Comparison of ENCODE assay signal across 12 cellular contexts in the genomic region with DNA sequence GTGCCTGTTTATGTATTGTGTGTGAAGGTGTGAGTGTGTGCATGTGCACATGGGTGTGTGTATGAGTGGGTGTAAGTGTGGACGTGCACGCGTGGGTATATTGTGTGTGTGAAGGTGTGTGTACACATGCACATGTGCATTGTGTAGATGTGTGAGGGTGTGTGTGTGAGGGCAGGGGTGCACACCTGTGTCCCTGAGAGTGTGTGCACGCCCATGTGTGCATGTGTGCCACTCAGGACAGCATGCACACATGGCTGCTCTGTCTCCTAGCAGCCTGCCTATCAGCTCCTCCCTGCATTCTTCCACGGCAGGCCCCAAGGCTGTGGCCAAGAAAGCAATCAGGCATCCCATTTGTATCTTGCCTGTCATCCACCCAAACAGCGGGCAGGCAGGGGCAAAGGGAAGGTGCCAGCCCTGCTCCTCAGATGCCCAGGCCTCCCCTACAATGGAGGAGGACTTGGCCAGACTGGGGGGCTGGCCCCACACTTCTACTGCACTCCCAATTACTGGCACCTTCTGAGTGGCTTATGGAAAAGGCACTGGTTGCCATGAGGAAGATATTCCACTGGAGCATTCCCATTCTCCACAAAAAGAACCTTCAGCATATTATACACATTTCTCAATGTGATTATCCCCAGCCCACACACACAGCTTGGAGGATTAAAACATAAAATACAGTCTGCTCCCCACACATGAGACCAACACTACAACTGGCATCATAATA.
A peak's percentile ranks its signal among the peaks of the same experiment; 100 is the strongest.
DNase-seq lines count a peak whose midpoint lies in the region; ATAC-seq and TF ChIP-seq lines count a peak whose summit lies in the region.
"Had no signal": no experiment of that assay in that cellular context is flagged by ENCODE, and none has a peak within 500 bp of the region (broad histone marks: within the 10 kb centered on the region; RNA-seq: fewer than 3 reads in every experiment).

No MANE protein-coding gene starts in this region.

- peaks cover 11% of the 10 kb centered on the region for H3K9me3 Mint-ChIP-seq in nephron progenitor cell

- no peak overlapping the region for H3K14ac ChIP-seq in trophoblast cell (ENCODE audit: low read length)

- no TSS peak for BruUV-seq in A673 (replicated peaks; lab: Mats Ljungman, UMichigan)

- H3K27me3 Mint-ChIP-seq in nephron progenitor cell (ENCODE audit: low read depth, poor library complexity) = peaks cover 6% of the 10 kb centered on the region

- no peak for TF ChIP-seq CTCF in right atrium auricular region (IDR thresholded peaks at IDR 0.05)
- no peak for TF ChIP-seq CTCF in nephron progenitor cell (IDR thresholded peaks at IDR 0.05)
- no peak for TF ChIP-seq CTCF in A673 (conservative IDR thresholded peaks at IDR 0.05; ENCODE audit: low read depth, low read length)

- no peak overlapping the region for H4K8ac ChIP-seq in trophoblast cell (ENCODE audit: low read depth, low read length)

- POLR2A ChIA-PET in A673 (lab: Charles Lee; ENCODE audit: low non-redundant PET) = no interaction called here

- WGBS in esophagus, 2 donors = 65 to 70% methylated on average over 6 of the region's 6 CpGs
- 70 to 77% methylated on average over 6 of the region's 6 CpGs for WGBS in aorta, 2 donors
- no CpG with 5 or more reads among the region's 6 CpGs for WGBS in trophoblast cell (ENCODE audit: extremely low coverage, insufficient coverage, insufficient read length)

- CTCF ChIA-PET in A673 (lab: Charles Lee) = no interaction called here

- intact Hi-C loops in Right ventricle myocardium inferior (cut with DNase I) = no loop called here
- intact Hi-C loops in aorta (cut with DNase I) = no loop called here
- intact Hi-C loops in A673 (cut with micrococcal nuclease; ENCODE audit: unreplicated experiment) = no loop called here

- no peak overlapping the region for H3K9ac ChIP-seq in trophoblast cell (ENCODE audit: low read length)

- H3K4me2 ChIP-seq in trophoblast cell (ENCODE audit: low read length) = no peak overlapping the region

- no peak overlapping the region for H2BK12ac ChIP-seq in trophoblast cell (ENCODE audit: low read length)

- H3K4me3 Mint-ChIP-seq in nephron progenitor cell = no peak overlapping the region
- H3K4me3 Mint-ChIP-seq: immature natural killer cell had no signal

- H3K9me3 ChIP-seq in right atrium auricular region (no peaks in the 10 kb centered on the region), esophagus (ENCODE audit: control insufficient read depth in 2 of 2, insufficient read depth in 1 of 2, low read depth in 1 of 2, low read length in 1 of 2) (peaks cover 0 to 2% of the 10 kb centered on the region in 2 donors), aorta (ENCODE audit: control insufficient read depth, low read length) (no peaks in the 10 kb centered on the region), trophoblast cell (ENCODE audit: insufficient read depth, low read depth, low read length) (peaks cover 2% of the 10 kb centered on the region), A673 (ENCODE audit: low read depth, low read length, poor library complexity, severe bottlenecking) (no peaks in the 10 kb centered on the region)
- H3K9me3 ChIP-seq: uterus had no signal

- DNase-seq in right atrium auricular region (ENCODE audit: low spot score) (peak; percentile 38), Right ventricle myocardium inferior (ENCODE audit: missing footprints) (no peak), nephron progenitor cell (peak; percentile 18), aorta (no peak), trophoblast cell (no peak), A673 (ENCODE audit: low spot score) (no peak)
- DNase-seq: activated CD8-positive, alpha-beta memory T cell treated with anti-CD3 and anti-CD28 coated beads for 24 hours; activated effector memory CD4-positive, alpha-beta T cell treated with Interleukin-2 at 50 U/mL for 16 hours; immature natural killer cell had no signal

- H2BK5ac ChIP-seq in trophoblast cell (ENCODE audit: low read depth, low read length, poor library complexity) = no peak overlapping the region

- H3K79me1 ChIP-seq in trophoblast cell (ENCODE audit: low read length) = no peaks in the 10 kb centered on the region

- no peak overlapping the region for H2AK5ac ChIP-seq in trophoblast cell (ENCODE audit: low read length)

- no peak overlapping the region for H2AFZ ChIP-seq in trophoblast cell (ENCODE audit: insufficient read depth, low read length, poor library complexity)

- H3K27me3 ChIP-seq in right atrium auricular region = no peaks in the 10 kb centered on the region
- H3K27me3 ChIP-seq in esophagus (ENCODE audit: control insufficient read depth in 1 of 2, insufficient read depth in 2 of 2, low read length in 2 of 2) = no peaks in the 10 kb centered on the region
- H3K27me3 ChIP-seq in aorta (ENCODE audit: control insufficient read depth in 1 of 2, insufficient read depth in 2 of 2, low read length in 1 of 2) = no peaks in the 10 kb centered on the region
- no peaks in the 10 kb centered on the region for H3K27me3 ChIP-seq in trophoblast cell (ENCODE audit: insufficient read depth, low read length)
- H3K27me3 ChIP-seq in A673 (replicated peaks; ENCODE audit: insufficient read depth, low read depth, low read length, poor library complexity) = no peaks in the 10 kb centered on the region
- H3K27me3 ChIP-seq: uterus had no signal

- H3K4me3 ChIP-seq in right atrium auricular region (no peak overlapping the region), esophagus (ENCODE audit: low read depth in 1 of 2, low read length in 2 of 2) (no peak overlapping the region), aorta (ENCODE audit: low read length in 2 of 2) (no peak overlapping the region), trophoblast cell (ENCODE audit: low read depth, low read length) (no peak overlapping the region), A673 (ENCODE audit: low read depth, low read length, poor library complexity, severe bottlenecking) (no peak overlapping the region)
- H3K4me3 ChIP-seq: uterus had no signal

- no peak for ATAC-seq in Right ventricle myocardium inferior
- peak; percentile 3 for ATAC-seq in aorta (ENCODE audit: low FRiP score)
- ATAC-seq in esophagus mucosa = no peak

- no peaks in the 10 kb centered on the region for H3K36me3 Mint-ChIP-seq in nephron progenitor cell (ENCODE audit: low read depth)
- H3K36me3 Mint-ChIP-seq: immature natural killer cell had no signal

- H4K12ac ChIP-seq in trophoblast cell (ENCODE audit: low read depth, low read length) = no peak overlapping the region

- H3K79me2 ChIP-seq in trophoblast cell (ENCODE audit: control insufficient read depth, insufficient read depth, low read length, poor library complexity) = no peaks in the 10 kb centered on the region

- H3K4ac ChIP-seq in trophoblast cell (ENCODE audit: low read depth, low read length) = no peak overlapping the region

- H2BK120ac ChIP-seq in trophoblast cell (ENCODE audit: insufficient read depth, low read length, poor library complexity) = no peak overlapping the region

- no peak overlapping the region for H3K18ac ChIP-seq in trophoblast cell (ENCODE audit: low read length)

- no peak overlapping the region for H4K91ac ChIP-seq in trophoblast cell (ENCODE audit: low read depth, low read length)

- H3K36me3 ChIP-seq in right atrium auricular region (no peaks in the 10 kb centered on the region), esophagus (ENCODE audit: control insufficient read depth in 2 of 2, insufficient read depth in 2 of 2, low read length in 1 of 2) (no peaks in the 10 kb centered on the region), aorta (ENCODE audit: control insufficient read depth in 1 of 2, insufficient read depth in 2 of 2, low read length in 1 of 2) (no peaks in the 10 kb centered on the region), trophoblast cell (ENCODE audit: control insufficient read depth in 1 of 2, insufficient read depth in 2 of 2, low read length in 2 of 2) (no peaks in the 10 kb centered on the region), A673 (ENCODE audit: insufficient read depth, low read length, poor library complexity, severe bottlenecking) (no peaks in the 10 kb centered on the region)
- H3K36me3 ChIP-seq: uterus had no signal

- peak overlapping the region; percentile 57 for H3K27ac Mint-ChIP-seq in nephron progenitor cell
- H3K27ac Mint-ChIP-seq: immature natural killer cell had no signal

- peaks cover 59% of the 10 kb centered on the region for H3K4me1 Mint-ChIP-seq in nephron progenitor cell
- H3K4me1 Mint-ChIP-seq: immature natural killer cell had no signal

- H3K27ac ChIP-seq in right atrium auricular region (no peak overlapping the region), esophagus (ENCODE audit: low read depth in 2 of 2, low read length in 1 of 2) (peak overlapping the region; percentile 23 to 34), aorta (ENCODE audit: low read depth in 1 of 2, low read length in 2 of 2) (no peak overlapping the region), trophoblast cell (ENCODE audit: low read depth, low read length) (no peak overlapping the region), A673 (ENCODE audit: low read depth, low read length, poor library complexity, severe bottlenecking) (no peak overlapping the region)

- no peak overlapping the region for H3K23ac ChIP-seq in trophoblast cell (ENCODE audit: low read length)

- H3K4me1 ChIP-seq in right atrium auricular region = peaks cover 0 to 14% of the 10 kb centered on the region in 2 donors
- H3K4me1 ChIP-seq in esophagus (ENCODE audit: control insufficient read depth in 2 of 2, insufficient read depth in 2 of 2, low read length in 1 of 2) = peaks cover 0 to 3% of the 10 kb centered on the region in 2 donors
- H3K4me1 ChIP-seq in aorta (ENCODE audit: control insufficient read depth in 1 of 2, insufficient read depth in 2 of 2, low read length in 2 of 2) = peaks cover 0 to 2% of the 10 kb centered on the region in 2 donors
- H3K4me1 ChIP-seq in trophoblast cell (ENCODE audit: control insufficient read depth in 1 of 2, insufficient read depth in 2 of 2, low read length in 2 of 2) = peaks cover 0 to 6% of the 10 kb centered on the region in 2 experiments
- no peaks in the 10 kb centered on the region for H3K4me1 ChIP-seq in A673 (ENCODE audit: insufficient read depth, low read length, poor library complexity, severe bottlenecking)
- H3K4me1 ChIP-seq: uterus had no signal

Comparison
In these comparisons a context has a peak if more than half of its experiments do, and no peak if none do; other contexts are left out.
1. DNase-seq: peak in right atrium auricular region (single experiment) and nephron progenitor cell (single experiment); none in Right ventricle myocardium inferior (single experiment), aorta (0 of 2), trophoblast cell (0 of 2) and A673 (single experiment).
2. H3K27ac ChIP-seq: peak in esophagus (2 of 2); none in right atrium auricular region (0 of 2), aorta (0 of 2), trophoblast cell (single experiment) and A673 (single experiment).